ENCODE assay signal across 28 cellular contexts in genomic region chr12:19491863-19492262, GRCh38. TPM values are rescaled to one million over a fixed set of nuclear protein-coding genes. Genes with fewer than 3 reads are reported as not detected.
DNase-seq lines count a peak whose midpoint lies in the region; ATAC-seq and TF ChIP-seq lines count a peak whose summit lies in the region.
"Had no signal": no experiment of that assay in that cellular context is flagged by ENCODE, and none has a peak within 500 bp of the region (broad histone marks: within the 10 kb centered on the region; RNA-seq: fewer than 3 reads in every experiment).

No MANE protein-coding gene starts in this region.

- H3K4me3 Mint-ChIP-seq in activated naive CD8-positive, alpha-beta T cell: no peak overlapping the region
- no peak overlapping the region for H3K4me3 Mint-ChIP-seq in activated naive CD8-positive, alpha-beta T cell treated with anti-CD3 and anti-CD28 coated beads, Interleukin-2, amount 50 U/mL, for 24 hours
- H3K4me3 Mint-ChIP-seq in HFFc6: peak overlapping the region; percentile 3; the same call in 1 of the 2 replicates
- no peak overlapping the region for H3K4me3 Mint-ChIP-seq in central memory CD8-positive, alpha-beta T cell
- H3K4me3 Mint-ChIP-seq in progenitor cell of endocrine pancreas (ENCODE audit: low read depth): no peak overlapping the region
- H3K4me3 Mint-ChIP-seq: CD14-positive monocyte, GM23338, immature natural killer cell, neural crest cell had no signal

- no peaks in the 10 kb centered on the region for H3K27me3 Mint-ChIP-seq in activated naive CD8-positive, alpha-beta T cell
- H3K27me3 Mint-ChIP-seq in activated naive CD8-positive, alpha-beta T cell treated with anti-CD3 and anti-CD28 coated beads, Interleukin-2, amount 50 U/mL, for 24 hours: no peaks in the 10 kb centered on the region
- H3K27me3 Mint-ChIP-seq in HFFc6 (ENCODE audit: insufficient read depth): peaks cover 3% of the 10 kb centered on the region; the same call in 1 of the 2 replicates
- H3K27me3 Mint-ChIP-seq in central memory CD8-positive, alpha-beta T cell: no peaks in the 10 kb centered on the region
- no peaks in the 10 kb centered on the region for H3K27me3 Mint-ChIP-seq in progenitor cell of endocrine pancreas

- TF ChIP-seq CTCF in HFFc6 (IDR thresholded peaks at IDR 0.05) (no peak), progenitor cell of endocrine pancreas (IDR thresholded peaks at IDR 0.05; ENCODE audit: unreplicated experiment) (no peak)

- H3K27ac Mint-ChIP-seq in activated naive CD8-positive, alpha-beta T cell: peak overlapping the region; percentile 47
- no peak overlapping the region for H3K27ac Mint-ChIP-seq in activated naive CD8-positive, alpha-beta T cell treated with anti-CD3 and anti-CD28 coated beads, Interleukin-2, amount 50 U/mL, for 24 hours
- H3K27ac Mint-ChIP-seq in HFFc6: peak overlapping the region; percentile 35; the same call in 1 of the 2 replicates
- H3K27ac Mint-ChIP-seq in central memory CD8-positive, alpha-beta T cell (ENCODE audit: low read depth): peak overlapping the region; percentile 66
- H3K27ac Mint-ChIP-seq in progenitor cell of endocrine pancreas: peak overlapping the region; percentile 38
- H3K27ac Mint-ChIP-seq: GM23338 had no signal

- DNase-seq in activated naive CD8-positive, alpha-beta T cell treated with anti-CD3 and anti-CD28 coated beads, Interleukin-2, amount 50 U/mL, for 24 hours: no peak
- DNase-seq in HFFc6 (peak; percentile 52), progenitor cell of endocrine pancreas (ENCODE audit: low spot score, unreplicated experiment) (no peak), NCI-H2196 treated with DMSO at 0.1 percent for 48 hours (lab: John Stamatoyannopoulos, UW; ENCODE audit: unreplicated experiment) (no peak), AG08395 (ENCODE audit: low spot score) (no peak), mesenteric fat pad (ENCODE audit: low spot score) (no peak)
- no peak for DNase-seq in central memory CD8-positive, alpha-beta T cell (ENCODE audit: low spot score in 2 of 2)
- DNase-seq: ACHN; activated effector memory CD4-positive, alpha-beta T cell treated with anti-CD3 and anti-CD28 coated beads, Interleukin-2, amount 50 U/mL, for 16 hours; adrenal gland; gastrocnemius medialis; GDM1; hippocampal formation; immature natural killer cell; KG1; left lung; MV-4-11; NCI-H146; NCI-H2171 treated with DMSO at 0.1 percent for 48 hours; NCI-H69; stomach; T-helper 1 cell; tibial artery had no signal

- no peaks in the 10 kb centered on the region for H3K9me3 Mint-ChIP-seq in activated naive CD8-positive, alpha-beta T cell (ENCODE audit: low read depth)
- H3K9me3 Mint-ChIP-seq in activated naive CD8-positive, alpha-beta T cell treated with anti-CD3 and anti-CD28 coated beads, Interleukin-2, amount 50 U/mL, for 24 hours: no peaks in the 10 kb centered on the region
- H3K9me3 Mint-ChIP-seq in HFFc6 (no peaks in the 10 kb centered on the region), progenitor cell of endocrine pancreas (ENCODE audit: low read depth) (no peaks in the 10 kb centered on the region)
- H3K9me3 Mint-ChIP-seq in central memory CD8-positive, alpha-beta T cell: no peaks in the 10 kb centered on the region
- H3K9me3 Mint-ChIP-seq: GM23338, immature natural killer cell, neural crest cell had no signal

- H3K4me1 Mint-ChIP-seq in activated naive CD8-positive, alpha-beta T cell (ENCODE audit: low read depth): peaks cover 44% of the 10 kb centered on the region
- H3K4me1 Mint-ChIP-seq in activated naive CD8-positive, alpha-beta T cell treated with anti-CD3 and anti-CD28 coated beads, Interleukin-2, amount 50 U/mL, for 24 hours: peaks cover 34% of the 10 kb centered on the region
- H3K4me1 Mint-ChIP-seq in HFFc6 (ENCODE audit: low read depth) (peaks cover 29% of the 10 kb centered on the region), progenitor cell of endocrine pancreas (ENCODE audit: low read depth) (peaks cover 3% of the 10 kb centered on the region)
- H3K4me1 Mint-ChIP-seq in central memory CD8-positive, alpha-beta T cell: peaks cover 25% of the 10 kb centered on the region
- H3K4me1 Mint-ChIP-seq: CD14-positive monocyte had no signal

- ATAC-seq in activated naive CD8-positive, alpha-beta T cell treated with anti-CD3 and anti-CD28 coated beads, Interleukin-2, amount 50 U/mL, for 24 hours: no peak
- ATAC-seq in central memory CD8-positive, alpha-beta T cell (replicated peaks; ENCODE audit: extremely low read depth, poor library complexity, severe bottlenecking): no peak
- ATAC-seq: gastrocnemius medialis, GM23338, left lung, sciatic nerve had no signal

- peaks cover 3% of the 10 kb centered on the region for H3K36me3 Mint-ChIP-seq in activated naive CD8-positive, alpha-beta T cell
- peaks cover 44% of the 10 kb centered on the region for H3K36me3 Mint-ChIP-seq in activated naive CD8-positive, alpha-beta T cell treated with anti-CD3 and anti-CD28 coated beads, Interleukin-2, amount 50 U/mL, for 24 hours (ENCODE audit: low read depth)
- H3K36me3 Mint-ChIP-seq in HFFc6 (ENCODE audit: low read depth) (peaks cover 5% of the 10 kb centered on the region; the same call in 1 of the 2 replicates), progenitor cell of endocrine pancreas (ENCODE audit: insufficient read depth) (peaks cover 27% of the 10 kb centered on the region)
- peaks cover 32% of the 10 kb centered on the region for H3K36me3 Mint-ChIP-seq in central memory CD8-positive, alpha-beta T cell (ENCODE audit: insufficient read depth)

RNA-seq across cellular contexts. Expression of gene AEBP2, which starts 52.6 kb away (rescaled TPM):
- total RNA-seq in HFFc6 (2021; fragmentation: NEBNext Ultra II Directional; extraction: Animal tissue kit (Norgen Biotek cat#: 25700)): 10 to 100 TPM; 36.8 to 43.4 (median 39.1) TPM
- 64.9 and 68.5 TPM in 2 replicates for total RNA-seq in progenitor cell of endocrine pancreas
- 31.2 TPM for total RNA-seq in mesenteric fat pad
